10 cellular contexts compared by ENCODE assay signal in genomic region chr5:96718635-96719077, GRCh38. TPM values are rescaled to one million over a fixed set of nuclear protein-coding genes. Genes with fewer than 3 reads are reported as not detected.
DNase-seq lines count a peak whose midpoint lies in the region; ATAC-seq, FAIRE-seq and TF ChIP-seq lines count a peak whose summit lies in the region.
"Had no signal": no experiment of that assay in that cellular context is flagged by ENCODE, and none has a peak within 500 bp of the region (broad histone marks: within the 10 kb centered on the region; RNA-seq: fewer than 3 reads in every experiment).

No MANE protein-coding gene starts in this region.

- H3K36me3 ChIP-seq in Caco-2 (ENCODE audit: control insufficient read depth, insufficient read depth, low read length) (peaks cover 3% of the 10 kb centered on the region; the same call in 1 of the 2 replicates), colonic mucosa (no peaks in the 10 kb centered on the region), mucosa of descending colon (ENCODE audit: low read depth) (no peaks in the 10 kb centered on the region)
- H3K36me3 ChIP-seq: tibial artery had no signal

- H3K9me3 Mint-ChIP-seq in Caco-2 (ENCODE audit: unreplicated experiment) = no peaks in the 10 kb centered on the region
- H3K9me3 Mint-ChIP-seq in stimulated activated naive B cell treated with anti-CD40 and anti-IgM and Interleukin-4, amounts not matched to agents 10 μg/mL and 1 μg/mL and 100 μg/mL, for 72 hours = no peaks in the 10 kb centered on the region

- H3K9me3 ChIP-seq in Caco-2 (no peaks in the 10 kb centered on the region), colonic mucosa (no peaks in the 10 kb centered on the region), mucosa of descending colon (no peaks in the 10 kb centered on the region)
- H3K9me3 ChIP-seq: tibial artery had no signal

- H3K4me3 ChIP-seq in Caco-2 (ENCODE audit: low read depth, low read length) (no peak overlapping the region), colonic mucosa (no peak overlapping the region), mucosa of descending colon (no peak overlapping the region)
- H3K4me3 ChIP-seq: tibial artery had no signal

- POLR2A ChIA-PET in Caco-2 (lab: Charles Lee) = no interaction called here

- FAIRE-seq in D721Med (lab: Jason Lieb, UNC) = no peak
- FAIRE-seq: HepG2 had no signal

- DNase-seq in Caco-2 (no peak), NCI-H2196 treated with DMSO at 0.1 percent for 48 hours (lab: John Stamatoyannopoulos, UW; ENCODE audit: unreplicated experiment) (peak; percentile 51), colonic mucosa (no peak), mucosa of descending colon (peak; percentile 56 to 58 (median 57)), NOMO-1 (lab: John Stamatoyannopoulos, UW; ENCODE audit: unreplicated experiment in 2 of 2) (no peak), D721Med (ENCODE audit: insufficient read length, low spot score) (no peak)
- no peak for DNase-seq in stimulated activated naive B cell treated with anti-CD40 and anti-IgM and Interleukin-4, amounts not matched to agents 10 μg/mL and 1 μg/mL and 100 μg/mL, for 72 hours

- no peaks in the 10 kb centered on the region for H3K27me3 Mint-ChIP-seq in Caco-2 (ENCODE audit: insufficient read depth, unreplicated experiment)
- H3K27me3 Mint-ChIP-seq in stimulated activated naive B cell treated with anti-CD40 and anti-IgM and Interleukin-4, amounts not matched to agents 10 μg/mL and 1 μg/mL and 100 μg/mL, for 72 hours = no peaks in the 10 kb centered on the region

- no TSS peak for BruUV-seq in Caco-2 (replicated peaks; lab: Mats Ljungman, UMichigan)

- H3K9ac ChIP-seq in colonic mucosa (ENCODE audit: low read depth in 2 of 2, low read length in 2 of 2) = no peak overlapping the region

- peaks cover 34% of the 10 kb centered on the region for H3K4me1 Mint-ChIP-seq in Caco-2 (ENCODE audit: low read depth, unreplicated experiment)
- H3K4me1 Mint-ChIP-seq in stimulated activated naive B cell treated with anti-CD40 and anti-IgM and Interleukin-4, amounts not matched to agents 10 μg/mL and 1 μg/mL and 100 μg/mL, for 72 hours = peaks cover 6 to 12% of the 10 kb centered on the region in 2 donors

- no peak overlapping the region for H3K4me3 Mint-ChIP-seq in Caco-2 (ENCODE audit: unreplicated experiment)
- H3K4me3 Mint-ChIP-seq in stimulated activated naive B cell treated with anti-CD40 and anti-IgM and Interleukin-4, amounts not matched to agents 10 μg/mL and 1 μg/mL and 100 μg/mL, for 72 hours = no peak overlapping the region

- TF ChIP-seq CTCF in Caco-2 (IDR thresholded peaks at IDR 0.05; ENCODE audit: insufficient read depth in 1 of 2, low read depth in 1 of 2, low read length in 1 of 2, severe bottlenecking in 1 of 2, unreplicated experiment in 1 of 2) (no peak), colonic mucosa (IDR thresholded peaks at IDR 0.05) (no peak), mucosa of descending colon (IDR thresholded peaks at IDR 0.05) (no peak), D721Med (IDR thresholded peaks at IDR 0.05; ENCODE audit: insufficient read depth, missing control alignments) (no peak)

- H3K27ac Mint-ChIP-seq in Caco-2 (ENCODE audit: unreplicated experiment) = peak overlapping the region; percentile 24
- H3K27ac Mint-ChIP-seq in stimulated activated naive B cell treated with anti-CD40 and anti-IgM and Interleukin-4, amounts not matched to agents 10 μg/mL and 1 μg/mL and 100 μg/mL, for 72 hours = no peak overlapping the region

- intact Hi-C loops in Caco-2 (cut with micrococcal nuclease; ENCODE audit: unreplicated experiment) = no loop called here
- intact Hi-C loops in colonic mucosa (cut with DNase I) = no loop called here
- intact Hi-C loops in mucosa of descending colon (cut with DNase I, micrococcal nuclease) = no loop called here

- peak overlapping the region; percentile 5 for H3K27ac ChIP-seq in colonic mucosa
- H3K27ac ChIP-seq: tibial artery had no signal

- CTCF ChIA-PET in Caco-2 (lab: Charles Lee) = no interaction called here

- H3K27me3 ChIP-seq in Caco-2 (replicated peaks; ENCODE audit: control insufficient read depth, insufficient read depth, low read length) (no peaks in the 10 kb centered on the region), colonic mucosa (no peaks in the 10 kb centered on the region)
- H3K27me3 ChIP-seq: tibial artery had no signal

- H3K36me3 Mint-ChIP-seq in Caco-2 (ENCODE audit: insufficient read depth, unreplicated experiment) = peaks cover 41% of the 10 kb centered on the region
- peaks cover 11 to 14% of the 10 kb centered on the region in 2 donors for H3K36me3 Mint-ChIP-seq in stimulated activated naive B cell treated with anti-CD40 and anti-IgM and Interleukin-4, amounts not matched to agents 10 μg/mL and 1 μg/mL and 100 μg/mL, for 72 hours

- peaks cover 23% of the 10 kb centered on the region for H3K4me1 ChIP-seq in Caco-2
- peaks cover 19% of the 10 kb centered on the region for H3K4me1 ChIP-seq in colonic mucosa
- peaks cover 35% of the 10 kb centered on the region for H3K4me1 ChIP-seq in mucosa of descending colon (ENCODE audit: low read depth)

- ATAC-seq in mucosa of descending colon = peak; percentile 68
- no peak for ATAC-seq in stimulated activated naive B cell treated with anti-CD40 and anti-IgM and Interleukin-4, amounts not matched to agents 10 μg/mL and 1 μg/mL and 100 μg/mL, for 72 hours (replicated peaks)
- ATAC-seq in HG02973 (IDR thresholded peaks at IDR 0.05; ENCODE audit: unreplicated experiment) = no peak
- ATAC-seq: HepG2 had no signal

RNA-seq across cellular contexts. Expression of gene CAST, which starts 56.5 kb away (rescaled TPM):
- total RNA-seq in Caco-2 (2022) (418 and 426 TPM in 2 replicates), colonic mucosa (100 to 1,000 TPM; 315 to 490 TPM), mucosa of descending colon (100 to 1,000 TPM; 348 to 433 (median 372) TPM)

Comparison
In these comparisons a context has a peak if more than half of its experiments do, and no peak if none do; other contexts are left out.
1. DNase-seq: peak in NCI-H2196 treated with DMSO at 0.1 percent for 48 hours (single experiment) and mucosa of descending colon (3 of 3); none in Caco-2 (0 of 2), colonic mucosa (single experiment), NOMO-1 (0 of 2), stimulated activated naive B cell treated with anti-CD40 and anti-IgM and Interleukin-4, amounts not matched to agents 10 μg/mL and 1 μg/mL and 100 μg/mL, for 72 hours (single experiment) and D721Med (single experiment).